9 cellular contexts compared by ENCODE assay signal in genomic region chr5:159341914-159342313, GRCh38. TPM values are rescaled to one million over a fixed set of nuclear protein-coding genes. Genes with fewer than 3 reads are reported as not detected.
DNase-seq lines count a peak whose midpoint lies in the region; ATAC-seq, FAIRE-seq and TF ChIP-seq lines count a peak whose summit lies in the region.
"Had no signal": no experiment of that assay in that cellular context is flagged by ENCODE, and none has a peak within 500 bp of the region (broad histone marks: within the 10 kb centered on the region; RNA-seq: fewer than 3 reads in every experiment).

No MANE protein-coding gene starts in this region.

- H3K27me3 ChIP-seq in SJSA1 (replicated peaks) (no peaks in the 10 kb centered on the region), kidney epithelial cell (ENCODE audit: control insufficient read depth, insufficient read depth, low read length) (no peaks in the 10 kb centered on the region)

- H3K4me3 ChIP-seq in SJSA1, result no peak overlapping the region
- no peak overlapping the region for H3K4me3 ChIP-seq in kidney epithelial cell (ENCODE audit: low read depth, low read length)

- peaks cover 7% of the 10 kb centered on the region for H3K9me3 Mint-ChIP-seq in activated naive CD8-positive, alpha-beta T cell treated with anti-CD3 and anti-CD28 coated beads, Interleukin-2, amount 10 ng/mL, durations not matched to agents 7 days and 5 days

- H3K27ac ChIP-seq in SJSA1, result no peak overlapping the region

- H3K4me3 Mint-ChIP-seq in activated naive CD8-positive, alpha-beta T cell treated with anti-CD3 and anti-CD28 coated beads, Interleukin-2, amount 10 ng/mL, durations not matched to agents 7 days and 5 days, result no peak overlapping the region

- no peak for TF ChIP-seq POLR2A in GM12891 (IDR thresholded peaks at IDR 0.05; ENCODE audit: low read depth, low read length)

- H3K36me3 ChIP-seq in SJSA1 (no peaks in the 10 kb centered on the region), kidney epithelial cell (ENCODE audit: control insufficient read depth, insufficient read depth, low read length) (no peaks in the 10 kb centered on the region)

- peak; percentile 31 to 43 for DNase-seq in activated CD8-positive, alpha-beta memory T cell treated with anti-CD3 and anti-CD28 coated beads for 1 hour (ENCODE audit: extremely low read depth in 1 of 2, low read depth in 1 of 2)
- DNase-seq in activated CD8-positive, alpha-beta memory T cell treated with anti-CD3 and anti-CD28 coated beads for 24 hours, result no peak
- DNase-seq in SJSA1 (ENCODE audit: low read depth in 1 of 2, low spot score in 2 of 2) (peak; percentile 75 to 80), kidney epithelial cell (ENCODE audit: low read depth) (peak; percentile 35), stromal cell of bone marrow (ENCODE audit: low read depth) (peak; percentile 57), GM12891 (ENCODE audit: insufficient read length, low spot score) (no peak)
- no peak for DNase-seq in activated naive CD8-positive, alpha-beta T cell treated with anti-CD3 and anti-CD28 coated beads, Interleukin-2, amount 10 ng/mL, durations not matched to agents 7 days and 5 days

- POLR2A ChIA-PET in activated naive CD8-positive, alpha-beta T cell treated with anti-CD3 and anti-CD28 coated beads, Interleukin-2, amount 10 ng/mL, durations not matched to agents 7 days and 5 days (lab: Charles Lee), result interaction anchor here (0.6 kb wide), 1 partner anchor 19 kb away, joined by 3 read pairs; no protein-coding TSS in a partner anchor

- H3K4me1 ChIP-seq in SJSA1 (replicated peaks), result peaks cover 30% of the 10 kb centered on the region

- peaks cover 49% of the 10 kb centered on the region for H3K4me1 Mint-ChIP-seq in activated naive CD8-positive, alpha-beta T cell treated with anti-CD3 and anti-CD28 coated beads, Interleukin-2, amount 10 ng/mL, durations not matched to agents 7 days and 5 days

- H3K27me3 Mint-ChIP-seq in activated naive CD8-positive, alpha-beta T cell treated with anti-CD3 and anti-CD28 coated beads, Interleukin-2, amount 10 ng/mL, durations not matched to agents 7 days and 5 days, result peaks cover 7% of the 10 kb centered on the region

- TF ChIP-seq CTCF in kidney epithelial cell (IDR thresholded peaks at IDR 0.05; ENCODE audit: insufficient read depth, low read length, poor library complexity, severe bottlenecking), result no peak

- ATAC-seq in activated naive CD8-positive, alpha-beta T cell treated with anti-CD3 and anti-CD28 coated beads, Interleukin-2, amount 10 ng/mL, durations not matched to agents 7 days and 5 days (ENCODE audit: low read depth), result peak; percentile 30
- ATAC-seq in HG02623 (IDR thresholded peaks at IDR 0.05; ENCODE audit: unreplicated experiment), result no peak

- peak overlapping the region; percentile 21 for H3K27ac Mint-ChIP-seq in activated naive CD8-positive, alpha-beta T cell treated with anti-CD3 and anti-CD28 coated beads, Interleukin-2, amount 10 ng/mL, durations not matched to agents 7 days and 5 days

- FAIRE-seq in GM12891 (lab: Jason Lieb, UNC), result no peak

- H3K9me3 ChIP-seq in SJSA1 (replicated peaks), result no peaks in the 10 kb centered on the region

- H3K36me3 Mint-ChIP-seq in activated naive CD8-positive, alpha-beta T cell treated with anti-CD3 and anti-CD28 coated beads, Interleukin-2, amount 10 ng/mL, durations not matched to agents 7 days and 5 days, result peaks cover 15% of the 10 kb centered on the region

TF ChIP-seq in GM12891, 5 proteins besides CTCF, POLR2A, EP300 and RAD21:
- TF ChIP-seq SPI1 (IDR thresholded peaks at IDR 0.05; ENCODE audit: low read depth, low read length) (no peak), POLR2AphosphoS5 (IDR thresholded peaks at IDR 0.05; ENCODE audit: low read depth, low read length) (no peak), POU2F2 (IDR thresholded peaks at IDR 0.05; ENCODE audit: low read depth, low read length) (no peak), PAX5 (IDR thresholded peaks at IDR 0.05; ENCODE audit: insufficient read depth, low read length, severe bottlenecking) (no peak), TAF1 (IDR thresholded peaks at IDR 0.05; ENCODE audit: low read depth, low read length) (no peak)

RNA-seq across cellular contexts. Expression of gene IL12B, which starts 11.6 kb away (rescaled TPM):
- total RNA-seq in SJSA1 (2014; rRNA removed; shearing (Covaris generic)), result 0.05 TPM in 1 of 2 replicates, not detected in the other
- total RNA-seq in activated naive CD8-positive, alpha-beta T cell treated with anti-CD3 and anti-CD28 coated beads, Interleukin-2, amount 10 ng/mL, durations not matched to agents 7 days and 5 days, result not detected
- not detected in 2 replicates for total RNA-seq in kidney epithelial cell
- 0.04 TPM for polyA plus RNA-seq in GM12891 (2012; ENCODE audit: low read depth, missing spikeins)
- total RNA-seq: aorta had no signal
- polyA plus RNA-seq: aorta had no signal

Comparison
In these comparisons a context has a peak if more than half of its experiments do, and no peak if none do; other contexts are left out.
1. DNase-seq: peak in activated CD8-positive, alpha-beta memory T cell treated with anti-CD3 and anti-CD28 coated beads for 1 hour (2 of 2), SJSA1 (2 of 2), kidney epithelial cell (single experiment) and stromal cell of bone marrow (single experiment); none in activated CD8-positive, alpha-beta memory T cell treated with anti-CD3 and anti-CD28 coated beads for 24 hours (single experiment), activated naive CD8-positive, alpha-beta T cell treated with anti-CD3 and anti-CD28 coated beads, Interleukin-2, amount 10 ng/mL, durations not matched to agents 7 days and 5 days (single experiment) and GM12891 (single experiment).